Comparison of ENCODE assay signal across 23 cellular contexts in genomic region chr13:43564941-43565340, GRCh38.
DNase-seq lines count a peak whose midpoint lies in the region; TF ChIP-seq lines count a peak whose summit lies in the region.
"Had no signal": no experiment of that assay in that cellular context is flagged by ENCODE, and none has a peak within 500 bp of the region (broad histone marks: within the 10 kb centered on the region; RNA-seq: fewer than 3 reads in every experiment).

No MANE protein-coding gene starts in this region.

- 57% methylated on average over 1 of the region's 1 CpG for WGBS in mesenchymal stem cell
- 34 to 70% (median 56%) methylated on average over 1 of the region's 1 CpG for WGBS in spleen, 5 donors

- no peaks in the 10 kb centered on the region for H3K79me1 ChIP-seq in mesenchymal stem cell (replicated peaks; ENCODE audit: low read length, poor library complexity, severe bottlenecking)

- H3K4me1 ChIP-seq in OCI-LY3 (ENCODE audit: low read length) = peaks cover 35% of the 10 kb centered on the region
- H3K4me1 ChIP-seq in mesenchymal stem cell (ENCODE audit: control insufficient read depth, insufficient read depth, low read depth, low read length) = no peaks in the 10 kb centered on the region
- no peaks in the 10 kb centered on the region for H3K4me1 ChIP-seq in uterus
- no peaks in the 10 kb centered on the region for H3K4me1 ChIP-seq in spleen
- H3K4me1 ChIP-seq: tibial artery had no signal

- H2BK15ac ChIP-seq in mesenchymal stem cell (ENCODE audit: low read depth, poor library complexity, severe bottlenecking) = no peak overlapping the region

- H3K9ac ChIP-seq in OCI-LY3 (ENCODE audit: low read length) (peak overlapping the region; percentile 14; the same call in 1 of the 2 replicates), mesenchymal stem cell (ENCODE audit: low read length) (no peak overlapping the region)

- no peak overlapping the region for H2AK5ac ChIP-seq in mesenchymal stem cell (ENCODE audit: low read length, severe bottlenecking)

- H3K4ac ChIP-seq in mesenchymal stem cell (ENCODE audit: low read depth in 1 of 2, low read length in 2 of 2) = peak overlapping the region in 1 of 2 experiments; percentile 26

- no peak overlapping the region for H3K14ac ChIP-seq in mesenchymal stem cell (ENCODE audit: low read length in 2 of 2)

- H3K27me3 ChIP-seq in OCI-LY3 (ENCODE audit: low read depth, low read length) = no peaks in the 10 kb centered on the region
- H3K27me3 ChIP-seq in mesenchymal stem cell (ENCODE audit: control insufficient read depth in 1 of 2, insufficient read depth in 1 of 2, low read length in 2 of 2) = no peaks in the 10 kb centered on the region
- H3K27me3 ChIP-seq in uterus = no peaks in the 10 kb centered on the region
- no peaks in the 10 kb centered on the region for H3K27me3 ChIP-seq in spleen (replicated peaks in 1 of 7)
- H3K27me3 ChIP-seq: adrenal gland, heart left ventricle, tibial artery had no signal

- peak overlapping the region; percentile 82 for H2AFZ ChIP-seq in OCI-LY3 (ENCODE audit: low read depth, low read length)
- peak overlapping the region; percentile 14 for H2AFZ ChIP-seq in mesenchymal stem cell (ENCODE audit: low read depth, low read length)

- peak overlapping the region in 1 of 2 experiments; percentile 71 for H2BK12ac ChIP-seq in mesenchymal stem cell (ENCODE audit: low read length in 2 of 2)

- intact Hi-C loops in uterus (cut with DNase I; ENCODE audit: low total_unique reads) (no loop called here), spleen (cut with DNase I; ENCODE audit: low total_unique reads) (no loop called here)

- no peak overlapping the region for H4K8ac ChIP-seq in mesenchymal stem cell (ENCODE audit: low read length)

- H3K23ac ChIP-seq in mesenchymal stem cell (ENCODE audit: low read length in 2 of 2) = no peak overlapping the region

- H3K4me3 ChIP-seq in OCI-LY3 (ENCODE audit: low read length) (peak overlapping the region; percentile 39), mesenchymal stem cell (ENCODE audit: insufficient read depth in 1 of 2, low read depth in 1 of 2, low read length in 2 of 2) (no peak overlapping the region), uterus (no peak overlapping the region), spleen (no peak overlapping the region)
- H3K4me3 ChIP-seq: adrenal gland, heart left ventricle, lung, tibial artery had no signal

- no peaks in the 10 kb centered on the region for H3K79me2 ChIP-seq in OCI-LY3 (ENCODE audit: low read length)

- H4K91ac ChIP-seq in mesenchymal stem cell (ENCODE audit: low read length) = no peak overlapping the region

- no peak overlapping the region for H2BK5ac ChIP-seq in mesenchymal stem cell (ENCODE audit: low read depth, low read length, poor library complexity, severe bottlenecking)

- no peak overlapping the region for H3K18ac ChIP-seq in mesenchymal stem cell (ENCODE audit: low read depth in 1 of 2, low read length in 2 of 2)

- TF ChIP-seq POLR2A in uterus (IDR thresholded peaks at IDR 0.05) (no peak), spleen (IDR thresholded peaks at IDR 0.05) (no peak), erythroblast (IDR thresholded peaks at IDR 0.05; ENCODE audit: low read length) (no peak)

- no peak overlapping the region for H2BK120ac ChIP-seq in mesenchymal stem cell (ENCODE audit: low read depth, low read length)

- H3K9me3 ChIP-seq in OCI-LY3 (ENCODE audit: insufficient read depth, low read length) = no peaks in the 10 kb centered on the region
- no peaks in the 10 kb centered on the region for H3K9me3 ChIP-seq in mesenchymal stem cell (ENCODE audit: control insufficient read depth, low read length)
- H3K9me3 ChIP-seq in uterus = no peaks in the 10 kb centered on the region
- no peaks in the 10 kb centered on the region for H3K9me3 ChIP-seq in spleen
- H3K9me3 ChIP-seq: adrenal gland, heart left ventricle, tibial artery had no signal

- H3K4me2 ChIP-seq in OCI-LY3 (ENCODE audit: low read length) (peak overlapping the region; percentile 76), mesenchymal stem cell (ENCODE audit: low read length, poor library complexity, severe bottlenecking) (no peak overlapping the region)

- H3K27ac ChIP-seq in OCI-LY3 (ENCODE audit: low read length) (peak overlapping the region; percentile 64), mesenchymal stem cell (ENCODE audit: low read length, poor library complexity, severe bottlenecking) (no peak overlapping the region), uterus (peak overlapping the region; percentile 24 to 39), spleen (no peak overlapping the region)
- H3K27ac ChIP-seq: tibial artery had no signal

- H3K36me3 ChIP-seq in OCI-LY3 (replicated peaks; ENCODE audit: low read depth, low read length) (no peaks in the 10 kb centered on the region), mesenchymal stem cell (ENCODE audit: control insufficient read depth in 1 of 2, insufficient read depth in 2 of 2, low read depth in 1 of 2, low read length in 2 of 2) (no peaks in the 10 kb centered on the region), uterus (no peaks in the 10 kb centered on the region), spleen (no peaks in the 10 kb centered on the region)
- H3K36me3 ChIP-seq: adrenal gland, heart left ventricle, tibial artery had no signal

- no peaks in the 10 kb centered on the region for H4K20me1 ChIP-seq in OCI-LY3 (ENCODE audit: insufficient read depth, low read length)

- peak; percentile 15 for DNase-seq in NCI-H82 (lab: John Stamatoyannopoulos, UW)
- no peak for DNase-seq in NCI-H82 treated with DMSO at 0.1 percent for 48 hours (lab: John Stamatoyannopoulos, UW; ENCODE audit: unreplicated experiment)
- no peak for DNase-seq in mesenchymal stem cell
- no peak for DNase-seq in uterus
- no peak for DNase-seq in spleen
- DNase-seq in erythroblast (lab: John Stamatoyannopoulos, UW) = no peak
- DNase-seq in NCI-H226 = no peak
- DNase-seq: activated CD4-positive, alpha-beta T cell treated with anti-CD3 and anti-CD28 coated beads, Interleukin-2, amount 50 U/mL, for 1 hour; activated naive CD4-positive, alpha-beta T cell treated with Interleukin-2 at 50 U/mL for 16 hours; activated T-cell treated with anti-CD3 and anti-CD28 coated beads, Interleukin-2, amount 50 U/mL, for 72 hours; adrenal gland; CD4-positive, alpha-beta memory T cell; DMS 273 treated with DMSO at 0.1 percent for 48 hours; heart left ventricle; KG1; MM.1S; NCI-H2107; NCI-H510A; posterior cingulate gyrus; T1000; tibial artery had no signal

- TF ChIP-seq CTCF in OCI-LY3 (IDR thresholded peaks at IDR 0.05; ENCODE audit: low read depth, low read length) (no peak), uterus (IDR thresholded peaks at IDR 0.05) (no peak), spleen (IDR thresholded peaks at IDR 0.05 in 8 of 11, conservative IDR thresholded peaks at IDR 0.05 in 3 of 11) (no peak)

Comparison
In these comparisons a context has a peak if more than half of its experiments do, and no peak if none do; other contexts are left out.
1. H3K27ac ChIP-seq: peak in OCI-LY3 (single experiment) and uterus (2 of 2); none in mesenchymal stem cell (single experiment) and spleen (0 of 8).